7 cellular contexts compared by ENCODE assay signal in genomic region chr13:99389094-99389493, GRCh38.
DNase-seq lines count a peak whose midpoint lies in the region; ATAC-seq and TF ChIP-seq lines count a peak whose summit lies in the region.
"Not testable (repeated sequence)": the region's sequence is repeated elsewhere in the genome, so short reads cannot be mapped to it uniquely, and the experiment has no call there.

No MANE protein-coding gene starts in this region.

- not testable (repeated sequence) for H3K4me1 ChIP-seq in endodermal cell (ENCODE audit: control insufficient read depth, insufficient read depth, low read length)

- H3K27ac ChIP-seq in CD4-positive, alpha-beta T cell (ENCODE audit: low read depth, low read length); endodermal cell (ENCODE audit: low read depth, low read length): not testable (repeated sequence)

- H3K4me1 Mint-ChIP-seq in CD4-positive, alpha-beta T cell (ENCODE audit: low read depth): peaks cover 42% of the 10 kb centered on the region
- peaks cover 49% of the 10 kb centered on the region for H3K4me1 Mint-ChIP-seq in activated CD4-positive, alpha-beta T cell treated with anti-CD3 and anti-CD28 coated beads for 36 hours
- H3K4me1 Mint-ChIP-seq in activated T-cell treated with anti-CD3 and anti-CD28 coated beads, Interleukin-2, amount 50 U/mL, for 24 hours (ENCODE audit: low read depth): peaks cover 62% of the 10 kb centered on the region
- peaks cover 71% of the 10 kb centered on the region for H3K4me1 Mint-ChIP-seq in activated naive CD4-positive, alpha-beta T cell treated with anti-CD3 and anti-CD28 coated beads, Interleukin-2, amount 50 U/mL, for 24 hours
- H3K4me1 Mint-ChIP-seq in endodermal cell (peaks cover 10% of the 10 kb centered on the region), naive B cell (peaks cover 20 to 39% (median 27%) of the 10 kb centered on the region in 3 donors)
- not testable (repeated sequence) for H3K4me1 Mint-ChIP-seq in progenitor cell of endocrine pancreas (ENCODE audit: low read depth)

- peak overlapping the region; percentile 65 for H3K27ac Mint-ChIP-seq in CD4-positive, alpha-beta T cell
- peak overlapping the region; percentile 26 for H3K27ac Mint-ChIP-seq in activated CD4-positive, alpha-beta T cell treated with anti-CD3 and anti-CD28 coated beads for 36 hours
- peak overlapping the region; percentile 57 for H3K27ac Mint-ChIP-seq in activated T-cell treated with anti-CD3 and anti-CD28 coated beads, Interleukin-2, amount 50 U/mL, for 24 hours
- H3K27ac Mint-ChIP-seq in activated naive CD4-positive, alpha-beta T cell treated with anti-CD3 and anti-CD28 coated beads, Interleukin-2, amount 50 U/mL, for 24 hours: peak overlapping the region; percentile 68
- H3K27ac Mint-ChIP-seq in endodermal cell (peak overlapping the region; percentile 12), naive B cell (peak overlapping the region in 4 of 6 donors; percentile 15 to 100 (median 37)), progenitor cell of endocrine pancreas (peak overlapping the region; percentile 22)

- 96% methylated on average over 4 to 6 of the region's 6 CpGs for WGBS in endodermal cell (ENCODE audit: insufficient coverage in 1 of 2, insufficient read length in 1 of 2), 2 experiments

- CTCF ChIA-PET in CD4-positive, alpha-beta T cell (lab: Charles Lee): interaction anchor here (3.4 to 5.9 kb wide), 2 partner anchors 47 to 119 kb away, joined by 34 to 77 read pairs; no protein-coding TSS in a partner anchor
- CTCF ChIA-PET in activated CD4-positive, alpha-beta T cell treated with anti-CD3 and anti-CD28 coated beads for 36 hours (lab: Charles Lee): interaction anchor here (0.5 to 7.4 kb wide), 13 partner anchors 23 to 731 kb away, joined by 3 to 131 read pairs (median 7); no protein-coding TSS in a partner anchor

- H3K36me3 Mint-ChIP-seq in CD4-positive, alpha-beta T cell (ENCODE audit: low read depth); activated naive CD4-positive, alpha-beta T cell treated with anti-CD3 and anti-CD28 coated beads, Interleukin-2, amount 50 U/mL, for 24 hours; naive B cell: not testable (repeated sequence)
- H3K36me3 Mint-ChIP-seq in activated CD4-positive, alpha-beta T cell treated with anti-CD3 and anti-CD28 coated beads for 36 hours (ENCODE audit: low read depth): peaks cover 25% of the 10 kb centered on the region
- H3K36me3 Mint-ChIP-seq in activated T-cell treated with anti-CD3 and anti-CD28 coated beads, Interleukin-2, amount 50 U/mL, for 24 hours (ENCODE audit: low read depth): peaks cover 31% of the 10 kb centered on the region
- H3K36me3 Mint-ChIP-seq in endodermal cell (ENCODE audit: low read depth) (peaks cover 31% of the 10 kb centered on the region), progenitor cell of endocrine pancreas (ENCODE audit: insufficient read depth) (peaks cover 13% of the 10 kb centered on the region)

- H3K9me3 Mint-ChIP-seq in CD4-positive, alpha-beta T cell; activated CD4-positive, alpha-beta T cell treated with anti-CD3 and anti-CD28 coated beads for 36 hours (ENCODE audit: low read depth); activated T-cell treated with anti-CD3 and anti-CD28 coated beads, Interleukin-2, amount 50 U/mL, for 24 hours; activated naive CD4-positive, alpha-beta T cell treated with anti-CD3 and anti-CD28 coated beads, Interleukin-2, amount 50 U/mL, for 24 hours; endodermal cell; naive B cell; progenitor cell of endocrine pancreas (ENCODE audit: low read depth): not testable (repeated sequence)

- H3K4me3 Mint-ChIP-seq in CD4-positive, alpha-beta T cell; activated CD4-positive, alpha-beta T cell treated with anti-CD3 and anti-CD28 coated beads for 36 hours; activated T-cell treated with anti-CD3 and anti-CD28 coated beads, Interleukin-2, amount 50 U/mL, for 24 hours; activated naive CD4-positive, alpha-beta T cell treated with anti-CD3 and anti-CD28 coated beads, Interleukin-2, amount 50 U/mL, for 24 hours; endodermal cell; naive B cell; progenitor cell of endocrine pancreas (ENCODE audit: low read depth): not testable (repeated sequence)

- not testable (repeated sequence) for DNase-seq in CD4-positive, alpha-beta T cell; activated CD4-positive, alpha-beta T cell treated with anti-CD3 and anti-CD28 coated beads for 36 hours; naive B cell; progenitor cell of endocrine pancreas (ENCODE audit: low spot score, unreplicated experiment)
- DNase-seq in activated T-cell treated with anti-CD3 and anti-CD28 coated beads, Interleukin-2, amount 50 U/mL, for 24 hours: peak; percentile 19
- DNase-seq in endodermal cell: peak; percentile 35

- ATAC-seq in CD4-positive, alpha-beta T cell (ENCODE audit: poor library complexity); activated CD4-positive, alpha-beta T cell treated with anti-CD3 and anti-CD28 coated beads for 36 hours; naive B cell (ENCODE audit: low read depth in 2 of 2): not testable (repeated sequence)

- H3K27me3 ChIP-seq in CD4-positive, alpha-beta T cell (ENCODE audit: control insufficient read depth, insufficient read depth, low read length); endodermal cell (ENCODE audit: control insufficient read depth, insufficient read depth, low read length, poor library complexity, severe bottlenecking): not testable (repeated sequence)

- H3K9me3 ChIP-seq in CD4-positive, alpha-beta T cell (ENCODE audit: control insufficient read depth, low read length); endodermal cell (ENCODE audit: control insufficient read depth, low read length): not testable (repeated sequence)

- TF ChIP-seq CTCF in CD4-positive, alpha-beta T cell (IDR thresholded peaks at IDR 0.05); endodermal cell (conservative IDR thresholded peaks at IDR 0.05); progenitor cell of endocrine pancreas (IDR thresholded peaks at IDR 0.05; ENCODE audit: unreplicated experiment): not testable (repeated sequence)

- not testable (repeated sequence) for H3K4me3 ChIP-seq in endodermal cell (ENCODE audit: low read length)

- intact Hi-C loops in CD4-positive, alpha-beta T cell (cut with DNase I, micrococcal nuclease): loop anchor here (2.0 to 10.0 kb wide), 4 partner anchors 33 to 212 kb away; partner anchors contain the start of gene TM9SF2 (in 1 of the 2)
- intact Hi-C loops in activated CD4-positive, alpha-beta T cell treated with anti-CD3 and anti-CD28 coated beads for 36 hours (cut with DNase I, micrococcal nuclease): not testable (repeated sequence)

- peaks cover 10% of the 10 kb centered on the region for H3K36me3 ChIP-seq in endodermal cell (ENCODE audit: control insufficient read depth, insufficient read depth, low read length)

- not testable (repeated sequence) for H3K27me3 Mint-ChIP-seq in CD4-positive, alpha-beta T cell; activated CD4-positive, alpha-beta T cell treated with anti-CD3 and anti-CD28 coated beads for 36 hours; activated T-cell treated with anti-CD3 and anti-CD28 coated beads, Interleukin-2, amount 50 U/mL, for 24 hours; activated naive CD4-positive, alpha-beta T cell treated with anti-CD3 and anti-CD28 coated beads, Interleukin-2, amount 50 U/mL, for 24 hours; endodermal cell (ENCODE audit: insufficient read depth); naive B cell; progenitor cell of endocrine pancreas

- POLR2A ChIA-PET in CD4-positive, alpha-beta T cell (lab: Charles Lee): interaction anchor here (1.1 to 2.3 kb wide), 6 partner anchors 17 to 74 kb away, joined by 3 to 14 read pairs (median 6); no protein-coding TSS in a partner anchor
- POLR2A ChIA-PET in activated CD4-positive, alpha-beta T cell treated with anti-CD3 and anti-CD28 coated beads for 36 hours (lab: Charles Lee): not testable (repeated sequence)

- H3K9ac ChIP-seq in endodermal cell (ENCODE audit: extremely low read depth, low read length, poor library complexity, severe bottlenecking): not testable (repeated sequence)

Comparison
In these comparisons a context has a peak if more than half of its experiments do, and no peak if none do; other contexts are left out.
1. H3K27ac Mint-ChIP-seq: peak in every context shown above with its lines; median percentile 68 in activated naive CD4-positive, alpha-beta T cell treated with anti-CD3 and anti-CD28 coated beads, Interleukin-2, amount 50 U/mL, for 24 hours; 65 in CD4-positive, alpha-beta T cell; 57 in activated T-cell treated with anti-CD3 and anti-CD28 coated beads, Interleukin-2, amount 50 U/mL, for 24 hours; 37 in naive B cell; 26 in activated CD4-positive, alpha-beta T cell treated with anti-CD3 and anti-CD28 coated beads for 36 hours; 22 in progenitor cell of endocrine pancreas; 12 in endodermal cell.